Comparison of ENCODE assay signal across 7 cellular contexts in the genomic region with DNA sequence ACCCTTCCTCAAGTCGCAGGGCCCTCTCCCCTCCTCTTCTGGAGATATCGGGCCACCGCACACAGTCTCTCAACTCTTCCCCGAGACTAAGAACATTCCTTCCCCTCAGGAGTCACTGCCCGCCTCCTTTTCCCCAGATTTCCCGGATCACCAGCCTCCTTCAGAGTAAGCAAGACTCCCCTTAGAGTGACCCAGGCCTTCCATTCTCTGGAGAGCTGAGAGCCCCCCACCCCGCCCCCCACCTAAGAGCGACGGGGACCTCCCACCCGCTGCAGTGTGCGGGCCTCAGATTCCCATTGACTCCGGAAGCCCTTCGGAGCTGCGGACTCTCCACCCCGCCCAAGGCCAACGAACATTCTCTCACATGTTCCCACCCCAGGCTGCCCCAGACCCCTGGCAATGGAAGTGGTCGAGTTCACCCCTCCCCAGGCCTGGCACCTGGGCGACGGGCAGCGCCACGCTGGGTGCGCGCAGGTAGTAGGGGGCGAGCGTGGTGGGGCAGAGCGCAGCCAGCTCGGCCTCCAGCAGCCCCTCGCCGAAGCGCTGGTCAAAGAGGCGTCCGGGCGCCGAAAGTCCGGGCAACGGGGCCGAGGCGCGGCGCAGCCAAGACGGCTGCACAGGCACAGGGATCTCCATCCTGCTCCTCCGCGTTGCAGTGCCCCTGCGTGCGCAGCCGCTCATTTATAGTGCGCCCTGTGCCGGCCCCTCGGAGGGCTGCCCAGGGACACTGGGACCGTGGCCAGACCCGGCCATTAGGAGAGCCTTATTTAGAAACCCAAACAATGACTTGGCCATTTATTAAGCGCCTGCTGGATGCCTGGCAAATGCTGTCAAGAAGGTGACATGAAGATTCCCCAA. TPM values are rescaled to one million over a fixed set of nuclear protein-coding genes. Genes with fewer than 3 reads are reported as not detected.
DNase-seq lines count a peak whose midpoint lies in the region; TF ChIP-seq lines count a peak whose summit lies in the region.

A gene with protein sequence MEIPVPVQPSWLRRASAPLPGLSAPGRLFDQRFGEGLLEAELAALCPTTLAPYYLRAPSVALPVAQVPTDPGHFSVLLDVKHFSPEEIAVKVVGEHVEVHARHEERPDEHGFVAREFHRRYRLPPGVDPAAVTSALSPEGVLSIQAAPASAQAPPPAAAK (minus strand): TSS at position 657 of the 858 bp plus-strand sequence. CDS start 21 bp downstream, at position 636.

- in situ Hi-C loops in HAP-1 (cut with MboI; ENCODE audit: low sequenced_read_pairs): no loop called here

- H3K36me3 ChIP-seq in HAP-1 (replicated peaks) (peaks cover 16% of the 10 kb centered on the region), left ventricle myocardium inferior (peaks cover 20% of the 10 kb centered on the region)

- DNase-seq in HAP-1 (ENCODE audit: low spot score in 2 of 2): no peak
- DNase-seq in activated T-helper 2 cell treated with anti-CD3 and anti-CD28 coated beads, Interferon-gamma antibody, Interleukin-2, Interleukin-4, amounts not matched to agents 10 μg/mL and 5 μg/mL and 100 μg/mL, durations not matched to agents 14 hours and 24 hours and 36 hours (ENCODE audit: low spot score): no peak
- peak; percentile 80 for DNase-seq in left ventricle myocardium inferior
- no peak for DNase-seq in retinal pigment epithelial cell (ENCODE audit: low read depth)
- no peak for DNase-seq in NCI-H1417 treated with DMSO at 0.1 percent for 48 hours (lab: John Stamatoyannopoulos, UW)
- DNase-seq in GM10266 (ENCODE audit: extremely low spot score): no peak
- no peak for DNase-seq in NCI-H446 treated with DMSO at 0.1 percent for 48 hours (lab: John Stamatoyannopoulos, UW)

- TF ChIP-seq CTCF in left ventricle myocardium inferior (IDR thresholded peaks at IDR 0.05; ENCODE audit: borderline replicate concordance) (no peak), retinal pigment epithelial cell (conservative IDR thresholded peaks at IDR 0.05; ENCODE audit: low read depth, low read length) (no peak), GM10266 (IDR thresholded peaks at IDR 0.05; ENCODE audit: control insufficient read depth, insufficient read depth, low read depth, missing control alignments) (no peak)

- no peaks in the 10 kb centered on the region for H3K9me3 ChIP-seq in HAP-1
- no peaks in the 10 kb centered on the region for H3K9me3 ChIP-seq in left ventricle myocardium inferior (replicated peaks)

- no peaks in the 10 kb centered on the region for H3K27me3 Mint-ChIP-seq in activated T-helper 2 cell treated with anti-CD3 and anti-CD28 coated beads, Interferon-gamma antibody, Interleukin-2, Interleukin-4, amounts not matched to agents 10 μg/mL and 5 μg/mL and 100 μg/mL, durations not matched to agents 14 hours and 24 hours and 36 hours (ENCODE audit: low read depth)

- intact Hi-C loops in activated T-helper 2 cell treated with anti-CD3 and anti-CD28 coated beads, Interferon-gamma antibody, Interleukin-2, Interleukin-4, amounts not matched to agents 10 μg/mL and 5 μg/mL and 100 μg/mL, durations not matched to agents 14 hours and 24 hours and 36 hours (cut with micrococcal nuclease): loop anchor here (5.0 kb wide), 1 partner anchor 361 kb away; the partner anchor contains the start of gene TBCB
- intact Hi-C loops in left ventricle myocardium inferior (cut with micrococcal nuclease): no loop called here

- H3K27ac ChIP-seq in left ventricle myocardium inferior (replicated peaks): peak within 1 kb of the TSS; percentile 99

- peak within 1 kb of the TSS; percentile 83 for H3K4me3 Mint-ChIP-seq in activated T-helper 2 cell treated with anti-CD3 and anti-CD28 coated beads, Interferon-gamma antibody, Interleukin-2, Interleukin-4, amounts not matched to agents 10 μg/mL and 5 μg/mL and 100 μg/mL, durations not matched to agents 14 hours and 24 hours and 36 hours (ENCODE audit: low read depth)

- peak within 1 kb of the TSS; percentile 85 for H3K27ac Mint-ChIP-seq in activated T-helper 2 cell treated with anti-CD3 and anti-CD28 coated beads, Interferon-gamma antibody, Interleukin-2, Interleukin-4, amounts not matched to agents 10 μg/mL and 5 μg/mL and 100 μg/mL, durations not matched to agents 14 hours and 24 hours and 36 hours

- H3K9me3 Mint-ChIP-seq in activated T-helper 2 cell treated with anti-CD3 and anti-CD28 coated beads, Interferon-gamma antibody, Interleukin-2, Interleukin-4, amounts not matched to agents 10 μg/mL and 5 μg/mL and 100 μg/mL, durations not matched to agents 14 hours and 24 hours and 36 hours: no peaks in the 10 kb centered on the region

- H3K4me1 ChIP-seq in HAP-1 (peaks cover 6% of the 10 kb centered on the region; the same call in 1 of the 2 replicates), left ventricle myocardium inferior (peaks cover 62% of the 10 kb centered on the region)

- H3K4me3 ChIP-seq in HAP-1 (peak within 1 kb of the TSS; percentile 68), left ventricle myocardium inferior (peak within 1 kb of the TSS; percentile 100), retinal pigment epithelial cell (ENCODE audit: low read length) (peak within 1 kb of the TSS; percentile 83)

- H3K27me3 ChIP-seq in HAP-1 (ENCODE audit: low read depth): no peaks in the 10 kb centered on the region
- H3K27me3 ChIP-seq in left ventricle myocardium inferior (ENCODE audit: low read depth): no peaks in the 10 kb centered on the region

- peaks cover 21% of the 10 kb centered on the region for H3K4me1 Mint-ChIP-seq in activated T-helper 2 cell treated with anti-CD3 and anti-CD28 coated beads, Interferon-gamma antibody, Interleukin-2, Interleukin-4, amounts not matched to agents 10 μg/mL and 5 μg/mL and 100 μg/mL, durations not matched to agents 14 hours and 24 hours and 36 hours (ENCODE audit: low read depth)

- H3K36me3 Mint-ChIP-seq in activated T-helper 2 cell treated with anti-CD3 and anti-CD28 coated beads, Interferon-gamma antibody, Interleukin-2, Interleukin-4, amounts not matched to agents 10 μg/mL and 5 μg/mL and 100 μg/mL, durations not matched to agents 14 hours and 24 hours and 36 hours (ENCODE audit: low read depth): peaks cover 42% of the 10 kb centered on the region

RNA-seq across cellular contexts. Expression of the gene that starts here (rescaled TPM):
- 0.14 and 0.21 TPM in 2 replicates for total RNA-seq in activated T-helper 2 cell treated with anti-CD3 and anti-CD28 coated beads, Interferon-gamma antibody, Interleukin-2, Interleukin-4, amounts not matched to agents 10 μg/mL and 5 μg/mL and 100 μg/mL, durations not matched to agents 14 hours and 24 hours and 36 hours
- total RNA-seq in left ventricle myocardium inferior: 899 TPM

Comparison
In these comparisons a context has a peak if more than half of its experiments do, and no peak if none do; other contexts are left out.
1. RNA of the gene that starts here (total RNA-seq): 899 TPM in left ventricle myocardium inferior (single experiment); 0.14 to 0.21 TPM in activated T-helper 2 cell treated with anti-CD3 and anti-CD28 coated beads, Interferon-gamma antibody, Interleukin-2, Interleukin-4, amounts not matched to agents 10 μg/mL and 5 μg/mL and 100 μg/mL, durations not matched to agents 14 hours and 24 hours and 36 hours; every median in the first group is over 100 times any median in the second.
2. Peak in every context shown above with its lines, with median percentiles within 50 percentile points of each other: H3K4me3 ChIP-seq.